In the genomic region with DNA sequence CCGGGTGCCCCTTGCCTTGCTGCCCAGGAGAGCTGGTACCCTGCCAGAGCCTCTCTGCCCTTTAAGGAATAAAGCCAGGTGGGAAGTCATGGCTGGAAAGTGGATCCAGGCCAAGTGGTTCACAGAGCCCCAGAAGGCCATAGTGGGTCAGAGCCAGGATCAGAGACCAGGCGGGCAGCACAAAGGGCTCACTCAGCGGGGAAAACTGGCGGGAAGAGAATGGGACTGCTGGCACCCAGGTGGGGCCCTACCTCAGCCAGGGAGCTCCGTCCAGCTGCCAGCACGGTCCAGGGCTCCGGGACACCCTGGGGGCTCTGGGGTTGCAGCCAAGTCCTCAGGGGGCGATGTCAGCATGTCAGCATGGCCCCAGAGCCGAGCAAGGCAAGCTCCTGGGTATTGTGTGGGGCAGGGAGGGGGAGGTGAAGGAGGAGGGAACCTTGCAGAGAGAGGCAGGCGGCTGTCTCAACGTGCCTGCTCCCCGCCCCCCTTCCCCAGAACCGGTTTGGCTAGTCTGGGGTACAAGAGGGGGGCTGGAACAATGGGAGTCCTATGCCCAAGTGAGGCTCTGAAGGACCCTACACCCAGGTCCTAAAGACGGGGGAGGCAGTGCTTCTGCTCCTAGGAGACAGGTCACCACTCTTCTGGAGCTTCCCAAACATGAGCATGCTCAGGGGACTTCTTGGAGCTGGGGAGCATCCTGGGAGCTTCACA, we compare ENCODE assay signal across 13 cellular contexts. TPM values are rescaled to one million over a fixed set of nuclear protein-coding genes. Genes with fewer than 3 reads are reported as not detected.
DNase-seq lines count a peak whose midpoint lies in the region; ATAC-seq and TF ChIP-seq lines count a peak whose summit lies in the region.
"Had no signal": no experiment of that assay in that cellular context is flagged by ENCODE, and none has a peak within 500 bp of the region (broad histone marks: within the 10 kb centered on the region; RNA-seq: fewer than 3 reads in every experiment).

Gene ARHGEF19, minus strand, starts transcription at position 402 of the 711 bp plus-strand sequence. CDS start 3,598 bp downstream, outside the sequence.

- DNase-seq in DMS79 treated with DMSO at 0.1 percent for 48 hours (lab: John Stamatoyannopoulos, UW) (peak; percentile 93), NCI-H146 treated with DMSO at 0.1 percent for 48 hours (lab: John Stamatoyannopoulos, UW; ENCODE audit: unreplicated experiment) (peak; percentile 3), endothelial cell (ENCODE audit: low spot score) (no peak), osteoblast (ENCODE audit: insufficient read length, low spot score, missing footprints) (peak; percentile 21), AG08396 (ENCODE audit: low spot score) (no peak), NCI-H187 (lab: John Stamatoyannopoulos, UW) (no peak), kidney glomerular epithelial cell (lab: John Stamatoyannopoulos, UW) (no peak), psoas muscle (no peak)
- DNase-seq: NCI-H2171; stimulated activated CD4-positive, alpha-beta T cell treated with anti-CD3 and anti-CD28 coated beads, Interleukin-4, amount 100 ng/mL, for 1 hour had no signal

- H3K4me1 ChIP-seq in osteoblast (ENCODE audit: insufficient read depth, low read length) (peaks cover 6% of the 10 kb centered on the region), psoas muscle (peaks cover 10% of the 10 kb centered on the region)

- H3K36me3 ChIP-seq in osteoblast (ENCODE audit: insufficient read depth, low read length) (no peaks in the 10 kb centered on the region), psoas muscle (ENCODE audit: insufficient read depth in 1 of 2, low read depth in 1 of 2) (no peaks in the 10 kb centered on the region)
- H3K36me3 ChIP-seq: tibial nerve had no signal

- WGBS in psoas muscle, 3 donors: 28 to 34% (median 29%) methylated on average over 14 of the region's 14 CpGs

- peaks cover 5% of the 10 kb centered on the region for H3K36me3 Mint-ChIP-seq in endothelial cell (ENCODE audit: low read depth, unreplicated experiment)
- H3K36me3 Mint-ChIP-seq: activated naive CD4-positive, alpha-beta T cell treated with anti-CD3 and anti-CD28 coated beads, Interleukin-2, amount 50 U/mL, for 24 hours had no signal

- H3K27me3 Mint-ChIP-seq in endothelial cell (ENCODE audit: unreplicated experiment): peaks cover 8% of the 10 kb centered on the region
- H3K27me3 Mint-ChIP-seq: activated naive CD4-positive, alpha-beta T cell treated with anti-CD3 and anti-CD28 coated beads, Interleukin-2, amount 50 U/mL, for 24 hours had no signal

- H3K4me1 Mint-ChIP-seq in endothelial cell (ENCODE audit: unreplicated experiment): peaks cover 6% of the 10 kb centered on the region

- H3K27ac ChIP-seq in osteoblast (ENCODE audit: low read depth, low read length) (no peak within 1 kb of the TSS), psoas muscle (no peak within 1 kb of the TSS)
- H3K27ac ChIP-seq: epithelial cell of prostate had no signal

- H3K27me3 ChIP-seq in osteoblast (ENCODE audit: insufficient read depth, low read length): no peaks in the 10 kb centered on the region
- no peaks in the 10 kb centered on the region for H3K27me3 ChIP-seq in psoas muscle (ENCODE audit: insufficient read depth in 3 of 3, low read length in 2 of 3)
- H3K27me3 ChIP-seq: tibial nerve had no signal

- TF ChIP-seq CTCF in endothelial cell (IDR thresholded peaks at IDR 0.05; ENCODE audit: unreplicated experiment): no peak
- no peak for TF ChIP-seq CTCF in osteoblast (IDR thresholded peaks at IDR 0.05; ENCODE audit: extremely low read depth, low read depth, low read length)
- no peak for TF ChIP-seq CTCF in psoas muscle (IDR thresholded peaks at IDR 0.05)

- H3K4me3 Mint-ChIP-seq in endothelial cell (ENCODE audit: unreplicated experiment): no peak within 1 kb of the TSS
- H3K4me3 Mint-ChIP-seq: activated naive CD4-positive, alpha-beta T cell treated with anti-CD3 and anti-CD28 coated beads, Interleukin-2, amount 50 U/mL, for 24 hours had no signal

- intact Hi-C loops in psoas muscle (cut with DNase I): no loop called here

- ATAC-seq in psoas muscle: no peak

- H4K20me1 ChIP-seq in osteoblast (ENCODE audit: insufficient read depth, low read length): no peaks in the 10 kb centered on the region

- H3K27ac Mint-ChIP-seq in endothelial cell (ENCODE audit: unreplicated experiment): peak within 1 kb of the TSS; percentile 5
- H3K27ac Mint-ChIP-seq: activated naive CD4-positive, alpha-beta T cell treated with anti-CD3 and anti-CD28 coated beads, Interleukin-2, amount 50 U/mL, for 24 hours had no signal

- no peaks in the 10 kb centered on the region for H3K79me2 ChIP-seq in osteoblast (ENCODE audit: insufficient read depth, low read length)

- H3K9me3 ChIP-seq in osteoblast (ENCODE audit: low read depth, low read length): no peaks in the 10 kb centered on the region
- no peaks in the 10 kb centered on the region for H3K9me3 ChIP-seq in psoas muscle
- H3K9me3 ChIP-seq: tibial nerve had no signal

- H2AFZ ChIP-seq in osteoblast (ENCODE audit: low read length): no peak within 1 kb of the TSS

- no peak within 1 kb of the TSS for H3K4me3 ChIP-seq in osteoblast (ENCODE audit: insufficient read depth, low read length)
- no peak within 1 kb of the TSS for H3K4me3 ChIP-seq in psoas muscle
- H3K4me3 ChIP-seq: tibial nerve had no signal

- H3K9me3 Mint-ChIP-seq in endothelial cell (ENCODE audit: unreplicated experiment): no peaks in the 10 kb centered on the region
- H3K9me3 Mint-ChIP-seq: activated naive CD4-positive, alpha-beta T cell treated with anti-CD3 and anti-CD28 coated beads, Interleukin-2, amount 50 U/mL, for 24 hours had no signal

- no peak within 1 kb of the TSS for H3K4me2 ChIP-seq in osteoblast (ENCODE audit: insufficient read depth, low read length)

RNA-seq across cellular contexts. Expression of gene ARHGEF19, which starts in this region (rescaled TPM):
- total RNA-seq in endothelial cell (ENCODE audit: unreplicated experiment) (14.0 TPM), osteoblast (5.9 and 6.5 TPM in 2 replicates), psoas muscle (1 to 10 TPM; 1.1 to 1.8 (median 1.3) TPM)
- polyA plus RNA-seq in psoas muscle: 1 to 10 TPM in 2 of 3 donors, under 1 TPM in 1; 0.99 to 2.4 (median 1.3) TPM

Comparison
In these comparisons a context has a peak if more than half of its experiments do, and no peak if none do; other contexts are left out.
1. DNase-seq: peak in DMS79 treated with DMSO at 0.1 percent for 48 hours (single experiment), NCI-H146 treated with DMSO at 0.1 percent for 48 hours (single experiment) and osteoblast (single experiment); none in endothelial cell (single experiment), AG08396 (single experiment), NCI-H187 (0 of 2), kidney glomerular epithelial cell (single experiment) and psoas muscle (0 of 2).